In genomic region chr2:142885543-142885942, GRCh38 we compare ENCODE assay signal across 34 cellular contexts. TPM values are rescaled to one million over a fixed set of nuclear protein-coding genes. Genes with fewer than 3 reads are reported as not detected.
"Had no signal": no experiment of that assay in that cellular context is flagged by ENCODE, and none has a peak within 500 bp of the region (broad histone marks: within the 10 kb centered on the region; RNA-seq: fewer than 3 reads in every experiment).

No MANE protein-coding gene starts in this region.

- H3K4me3 ChIP-seq: adrenal gland, body of pancreas, esophagus muscularis mucosa, gastrocnemius medialis had no signal

- H3K36me3 ChIP-seq: adrenal gland, esophagus muscularis mucosa, gastrocnemius medialis, WERI-Rb-1 had no signal

- ATAC-seq: activated CD4-positive, CD25-positive, alpha-beta regulatory T cell treated with anti-CD3 and anti-CD28 coated beads, Interleukin-2, amount 50 U/mL, for 24 hours; activated CD8-positive, alpha-beta memory T cell treated with anti-CD3 and anti-CD28 coated beads, Interleukin-2, amount 10 ng/mL, durations not matched to agents 7 days and 5 days; activated CD8-positive, alpha-beta T cell treated with anti-CD3 and anti-CD28 coated beads, Interleukin-2, amount 10 ng/mL, durations not matched to agents 7 days and 5 days; activated naive CD8-positive, alpha-beta T cell treated with anti-CD3 and anti-CD28 coated beads, Interleukin-2, amount 50 U/mL, for 24 hours; body of pancreas; effector memory CD8-positive, alpha-beta T cell; foreskin keratinocyte; gastrocnemius medialis; T-helper 17 cell had no signal

- H3K4me1 ChIP-seq: adrenal gland, body of pancreas, esophagus muscularis mucosa, gastrocnemius medialis had no signal

- H3K9me3 ChIP-seq: adrenal gland, body of pancreas, esophagus muscularis mucosa, gastrocnemius medialis had no signal

- DNase-seq: activated B cell treated with CpG ODN at 0.5 μM for 24 hours; activated CD4-positive, alpha-beta T cell treated with anti-CD3 and anti-CD28 coated beads for 48 hours; activated CD4-positive, alpha-beta T cell treated with anti-CD3 and anti-CD28 coated beads, Interleukin-2, amount 50 U/mL, for 1 hour; activated CD4-positive, alpha-beta T cell treated with anti-CD3 and anti-CD28 coated beads, Interleukin-2, amount 50 U/mL, for 48 hours; activated CD8-positive, alpha-beta memory T cell treated with anti-CD3 and anti-CD28 coated beads, Interleukin-2, amount 10 ng/mL, durations not matched to agents 7 days and 5 days; activated CD8-positive, alpha-beta memory T cell treated with anti-CD3 and anti-CD28 coated beads, Interleukin-2, amount 50 U/mL, for 4 hours; activated CD8-positive, alpha-beta T cell treated with anti-CD3 and anti-CD28 coated beads, Interleukin-2, amount 10 ng/mL, durations not matched to agents 7 days and 5 days; activated effector memory CD4-positive, alpha-beta T cell treated with anti-CD3 and anti-CD28 coated beads, Interleukin-2, amount 50 U/mL, for 16 hours; activated naive CD4-positive, alpha-beta T cell treated with anti-CD3 and anti-CD28 coated beads for 36 hours; activated naive CD8-positive, alpha-beta T cell treated with anti-CD3 and anti-CD28 coated beads for 36 hours; activated naive CD8-positive, alpha-beta T cell treated with anti-CD3 and anti-CD28 coated beads, Interleukin-2, amount 50 U/mL, for 24 hours; activated T-cell treated with anti-CD3 and anti-CD28 coated beads, Interleukin-2, amount 50 U/mL, for 1 hour; activated T-cell treated with anti-CD3 and anti-CD28 coated beads, Interleukin-2, amount 50 U/mL, for 48 hours; adrenal gland; amygdala; aorta; body of pancreas; cortex of kidney; dermis blood vessel endothelial cell; effector CD4-positive, alpha-beta T cell; effector memory CD8-positive, alpha-beta T cell; erythroblast; foreskin keratinocyte; gastrocnemius medialis; T-helper 1 cell; T-helper 17 cell; T1000; WERI-Rb-1 had no signal

RNA-seq across cellular contexts. Expression of gene KYNU, which starts 8.1 kb away (rescaled TPM):
- total RNA-seq: activated CD8-positive, alpha-beta memory T cell treated with anti-CD3 and anti-CD28 coated beads for 36 hours; activated CD8-positive, alpha-beta memory T cell treated with anti-CD3 and anti-CD28 coated beads, Interleukin-2, amount 10 ng/mL, durations not matched to agents 7 days and 5 days; activated CD8-positive, alpha-beta T cell treated with anti-CD3 and anti-CD28 coated beads, Interleukin-2, amount 10 ng/mL, durations not matched to agents 7 days and 5 days; activated naive CD4-positive, alpha-beta T cell treated with anti-CD3 and anti-CD28 coated beads for 36 hours; activated T-helper 1 cell treated with anti-CD3 and anti-CD28 coated beads, Interleukin-12 subunit alpha, Interleukin-12 subunit beta, Interleukin-2, Interleukin-4 antibody, amounts not matched to agents 30 ng/mL and 10 ng/mL and 1 ng/mL, durations not matched to agents 14 hours and 24 hours and 36 hours; activated T-helper 2 cell treated with anti-CD3 and anti-CD28 coated beads, Interferon-gamma antibody, Interleukin-2, Interleukin-4, amounts not matched to agents 10 μg/mL and 5 μg/mL and 100 μg/mL, durations not matched to agents 14 hours and 24 hours and 36 hours; chondrocyte had no signal
